17 cellular contexts compared by ENCODE assay signal in genomic region chr1:56773341-56774066, GRCh38. TPM values are rescaled to one million over a fixed set of nuclear protein-coding genes. Genes with fewer than 3 reads are reported as not detected.
DNase-seq lines count a peak whose midpoint lies in the region; ATAC-seq lines count a peak whose summit lies in the region.
"Had no signal": no experiment of that assay in that cellular context is flagged by ENCODE, and none has a peak within 500 bp of the region (broad histone marks: within the 10 kb centered on the region; RNA-seq: fewer than 3 reads in every experiment).

No MANE protein-coding gene starts in this region.

- no peak for DNase-seq in activated naive CD4-positive, alpha-beta T cell treated with anti-CD3 and anti-CD28 coated beads, Interleukin-2, amount 10 ng/mL, durations not matched to agents 7 days and 5 days
- no peak for DNase-seq in activated naive CD4-positive, alpha-beta T cell treated with anti-CD3 and anti-CD28 coated beads for 36 hours
- DNase-seq in HT1080 (ENCODE audit: low read depth), result peak; percentile 25
- peak; percentile 16 for DNase-seq in epithelial cell of prostate (ENCODE audit: low read depth, low spot score)
- DNase-seq in posterior vena cava (ENCODE audit: low spot score), result no peak
- no peak for DNase-seq in midbrain (lab: John Stamatoyannopoulos, UW)
- DNase-seq: activated CD4-positive, alpha-beta T cell treated with anti-CD3 and anti-CD28 coated beads, Interleukin-2, amount 50 U/mL, for 1 hour; activated effector memory CD4-positive, alpha-beta T cell treated with Interleukin-2 at 50 U/mL for 16 hours; DMS 273 treated with DMSO at 0.1 percent for 48 hours; posterior cingulate gyrus; stimulated activated naive B cell treated with anti-CD40 and anti-IgM and Interleukin-4, amounts not matched to agents 10 μg/mL and 1 μg/mL and 100 μg/mL, for 72 hours had no signal

- no peaks in the 10 kb centered on the region for H3K9me3 Mint-ChIP-seq in activated naive CD4-positive, alpha-beta T cell treated with anti-CD3 and anti-CD28 coated beads, Interleukin-2, amount 10 ng/mL, durations not matched to agents 7 days and 5 days
- H3K9me3 Mint-ChIP-seq in activated naive CD4-positive, alpha-beta T cell treated with anti-CD3 and anti-CD28 coated beads for 36 hours, result no peaks in the 10 kb centered on the region
- peaks cover 8% of the 10 kb centered on the region for H3K9me3 Mint-ChIP-seq in stimulated activated naive CD8-positive, alpha-beta T cell treated with anti-CD3 and anti-CD28 coated beads, Interleukin-15, Interleukin-2, amounts not matched to agents 100 ng/mL and 50 ng/mL, for 24 hours

- H3K4me1 Mint-ChIP-seq in activated naive CD4-positive, alpha-beta T cell treated with anti-CD3 and anti-CD28 coated beads, Interleukin-2, amount 10 ng/mL, durations not matched to agents 7 days and 5 days, result peaks cover 12% of the 10 kb centered on the region
- H3K4me1 Mint-ChIP-seq in activated naive CD4-positive, alpha-beta T cell treated with anti-CD3 and anti-CD28 coated beads for 36 hours (ENCODE audit: low read depth), result peaks cover 17% of the 10 kb centered on the region
- peaks cover 19% of the 10 kb centered on the region for H3K4me1 Mint-ChIP-seq in stimulated activated naive CD8-positive, alpha-beta T cell treated with anti-CD3 and anti-CD28 coated beads, Interleukin-15, Interleukin-2, amounts not matched to agents 100 ng/mL and 50 ng/mL, for 24 hours (ENCODE audit: low read depth)

- H3K27ac ChIP-seq in epithelial cell of prostate, result no peak overlapping the region
- H3K27ac ChIP-seq: hepatocyte, HL-60 had no signal

- H3K27ac Mint-ChIP-seq in activated naive CD4-positive, alpha-beta T cell treated with anti-CD3 and anti-CD28 coated beads, Interleukin-2, amount 10 ng/mL, durations not matched to agents 7 days and 5 days, result no peak overlapping the region
- H3K27ac Mint-ChIP-seq in activated naive CD4-positive, alpha-beta T cell treated with anti-CD3 and anti-CD28 coated beads for 36 hours, result no peak overlapping the region
- H3K27ac Mint-ChIP-seq in stimulated activated naive CD8-positive, alpha-beta T cell treated with anti-CD3 and anti-CD28 coated beads, Interleukin-15, Interleukin-2, amounts not matched to agents 100 ng/mL and 50 ng/mL, for 24 hours, result no peak overlapping the region
- H3K27ac Mint-ChIP-seq: stimulated activated naive B cell treated with anti-CD40 and anti-IgM and Interleukin-4, amounts not matched to agents 10 μg/mL and 1 μg/mL and 100 μg/mL, for 72 hours had no signal

- peak overlapping the region; percentile 16 for H3K4me3 Mint-ChIP-seq in activated naive CD4-positive, alpha-beta T cell treated with anti-CD3 and anti-CD28 coated beads, Interleukin-2, amount 10 ng/mL, durations not matched to agents 7 days and 5 days
- no peak overlapping the region for H3K4me3 Mint-ChIP-seq in activated naive CD4-positive, alpha-beta T cell treated with anti-CD3 and anti-CD28 coated beads for 36 hours
- peak overlapping the region; percentile 22 for H3K4me3 Mint-ChIP-seq in stimulated activated naive CD8-positive, alpha-beta T cell treated with anti-CD3 and anti-CD28 coated beads, Interleukin-15, Interleukin-2, amounts not matched to agents 100 ng/mL and 50 ng/mL, for 24 hours

- intact Hi-C loops in activated naive CD4-positive, alpha-beta T cell treated with anti-CD3 and anti-CD28 coated beads for 36 hours (cut with micrococcal nuclease), result no loop called here
- intact Hi-C loops in posterior vena cava (cut with DNase I), result no loop called here

- no peaks in the 10 kb centered on the region for H3K36me3 Mint-ChIP-seq in activated naive CD4-positive, alpha-beta T cell treated with anti-CD3 and anti-CD28 coated beads, Interleukin-2, amount 10 ng/mL, durations not matched to agents 7 days and 5 days
- no peaks in the 10 kb centered on the region for H3K36me3 Mint-ChIP-seq in activated naive CD4-positive, alpha-beta T cell treated with anti-CD3 and anti-CD28 coated beads for 36 hours (ENCODE audit: low read depth)
- H3K36me3 Mint-ChIP-seq in stimulated activated naive CD8-positive, alpha-beta T cell treated with anti-CD3 and anti-CD28 coated beads, Interleukin-15, Interleukin-2, amounts not matched to agents 100 ng/mL and 50 ng/mL, for 24 hours (ENCODE audit: low read depth), result no peaks in the 10 kb centered on the region
- H3K36me3 Mint-ChIP-seq: stimulated activated naive B cell treated with anti-CD40 and anti-IgM and Interleukin-4, amounts not matched to agents 10 μg/mL and 1 μg/mL and 100 μg/mL, for 72 hours had no signal

- ATAC-seq in HG03520 (IDR thresholded peaks at IDR 0.05; ENCODE audit: unreplicated experiment), result no peak
- ATAC-seq: Right ventricle myocardium inferior had no signal

- no peaks in the 10 kb centered on the region for H3K27me3 Mint-ChIP-seq in activated naive CD4-positive, alpha-beta T cell treated with anti-CD3 and anti-CD28 coated beads, Interleukin-2, amount 10 ng/mL, durations not matched to agents 7 days and 5 days
- H3K27me3 Mint-ChIP-seq in activated naive CD4-positive, alpha-beta T cell treated with anti-CD3 and anti-CD28 coated beads for 36 hours (ENCODE audit: low read depth), result peaks cover 2% of the 10 kb centered on the region
- peaks cover 7% of the 10 kb centered on the region for H3K27me3 Mint-ChIP-seq in stimulated activated naive CD8-positive, alpha-beta T cell treated with anti-CD3 and anti-CD28 coated beads, Interleukin-15, Interleukin-2, amounts not matched to agents 100 ng/mL and 50 ng/mL, for 24 hours

- CTCF ChIA-PET in activated naive CD4-positive, alpha-beta T cell treated with anti-CD3 and anti-CD28 coated beads, Interleukin-2, amount 10 ng/mL, durations not matched to agents 7 days and 5 days (lab: Charles Lee), result no interaction called here
- CTCF ChIA-PET in activated naive CD4-positive, alpha-beta T cell treated with anti-CD3 and anti-CD28 coated beads for 36 hours (lab: Charles Lee), result interaction anchor here (1.2 kb wide), 1 partner anchor 48 kb away, joined by 3 read pairs; no protein-coding TSS in a partner anchor

RNA-seq across cellular contexts. Expression of gene FYB2, which starts 45.7 kb away (rescaled TPM):
- not detected for total RNA-seq in activated naive CD4-positive, alpha-beta T cell treated with anti-CD3 and anti-CD28 coated beads for 36 hours
- not detected in 2 replicates for total RNA-seq in HT1080 (2014; rRNA removed; shearing (Covaris generic))
- polyA plus RNA-seq in HT1080 (2015; cell fraction: cytosol; rRNA removed), result not detected in 2 replicates
- not detected in 2 replicates for polyA plus RNA-seq in HT1080 (2015; cell fraction: nucleus; rRNA removed)
- not detected for total RNA-seq in posterior vena cava
- total RNA-seq: fibroblast of lung had no signal
- polyA plus RNA-seq: fibroblast of lung had no signal

Comparison
In these comparisons a context has a peak if more than half of its experiments do, and no peak if none do; other contexts are left out.
1. DNase-seq: peak in HT1080 (single experiment) and epithelial cell of prostate (single experiment); none in activated naive CD4-positive, alpha-beta T cell treated with anti-CD3 and anti-CD28 coated beads, Interleukin-2, amount 10 ng/mL, durations not matched to agents 7 days and 5 days (single experiment), activated naive CD4-positive, alpha-beta T cell treated with anti-CD3 and anti-CD28 coated beads for 36 hours (single experiment), posterior vena cava (single experiment) and midbrain (single experiment).